In genomic region chr3:111070772-111071256, GRCh38 we compare ENCODE assay signal across 8 cellular contexts. TPM values are rescaled to one million over a fixed set of nuclear protein-coding genes. Genes with fewer than 3 reads are reported as not detected.
DNase-seq lines count a peak whose midpoint lies in the region; ATAC-seq and TF ChIP-seq lines count a peak whose summit lies in the region.

No MANE protein-coding gene starts in this region.

- TF ChIP-seq POLR2A in tibial nerve (IDR thresholded peaks at IDR 0.05): no peak

- H3K27me3 Mint-ChIP-seq in T-helper 17 cell: peaks cover 18% of the 10 kb centered on the region
- H3K27me3 Mint-ChIP-seq in mesothelial cell of epicardium (ENCODE audit: low read depth): no peaks in the 10 kb centered on the region

- H3K36me3 Mint-ChIP-seq in T-helper 17 cell (ENCODE audit: low read depth): peaks cover 2% of the 10 kb centered on the region
- peaks cover 2% of the 10 kb centered on the region for H3K36me3 Mint-ChIP-seq in mesothelial cell of epicardium

- in situ Hi-C loops in HAP-1 (cut with MboI; ENCODE audit: low sequenced_read_pairs): no loop called here

- no peaks in the 10 kb centered on the region for H3K9me3 Mint-ChIP-seq in mesothelial cell of epicardium

- H3K4me3 ChIP-seq in AG10803 (ENCODE audit: low read length): peak overlapping the region; percentile 92
- H3K4me3 ChIP-seq in HAP-1: peak overlapping the region; percentile 77
- peak overlapping the region; percentile 91 for H3K4me3 ChIP-seq in ectodermal cell (ENCODE audit: insufficient read depth, low read depth, low read length)
- peak overlapping the region; percentile 85 to 88 (median 85) for H3K4me3 ChIP-seq in tibial nerve

- 0 to 1% methylated on average over 22 to 23 of the region's 23 CpGs for WGBS in ectodermal cell, 2 experiments
- WGBS in tibial nerve, 2 donors: 0% methylated on average over 23 of the region's 23 CpGs

- H3K36me3 ChIP-seq in HAP-1 (replicated peaks): no peaks in the 10 kb centered on the region
- H3K36me3 ChIP-seq in ectodermal cell (ENCODE audit: control insufficient read depth, insufficient read depth, low read length): no peaks in the 10 kb centered on the region
- H3K36me3 ChIP-seq in tibial nerve: no peaks in the 10 kb centered on the region

- ATAC-seq in T-helper 17 cell (no peak), HG03139 (IDR thresholded peaks at IDR 0.05; ENCODE audit: unreplicated experiment) (no peak)

- peak overlapping the region; percentile 84 for H3K27ac ChIP-seq in ectodermal cell (ENCODE audit: insufficient read depth, low read depth, low read length, poor library complexity, severe bottlenecking)
- peak overlapping the region; percentile 79 to 94 (median 92) for H3K27ac ChIP-seq in tibial nerve

- H3K27me3 ChIP-seq in HAP-1 (ENCODE audit: low read depth): no peaks in the 10 kb centered on the region
- H3K27me3 ChIP-seq in ectodermal cell (ENCODE audit: control insufficient read depth, insufficient read depth, low read length, poor library complexity, severe bottlenecking): no peaks in the 10 kb centered on the region
- no peaks in the 10 kb centered on the region for H3K27me3 ChIP-seq in tibial nerve

- H3K27ac Mint-ChIP-seq in T-helper 17 cell (peak overlapping the region; percentile 97), mesothelial cell of epicardium (peak overlapping the region; percentile 95)

- TF ChIP-seq EP300 in tibial nerve (IDR thresholded peaks at IDR 0.05): no peak

- no peak for DNase-seq in AG10803 (ENCODE audit: low read depth)
- DNase-seq in HAP-1 (ENCODE audit: low spot score in 2 of 2): peak in 1 of 2 experiments; percentile 70
- peak in 1 of 3 donors; percentile 11 for DNase-seq in T-helper 17 cell
- DNase-seq in mesothelial cell of epicardium (ENCODE audit: low spot score in 2 of 2, unreplicated experiment in 2 of 2): no peak
- no peak for DNase-seq in tibial nerve (ENCODE audit: low spot score in 2 of 2)
- no peak for DNase-seq in cerebellar cortex (ENCODE audit: low spot score)

- H3K4me1 Mint-ChIP-seq in T-helper 17 cell (peaks cover 38% of the 10 kb centered on the region), mesothelial cell of epicardium (peaks cover 39% of the 10 kb centered on the region)

- H3K4me3 Mint-ChIP-seq in T-helper 17 cell (peak overlapping the region; percentile 97), mesothelial cell of epicardium (peak overlapping the region; percentile 91)

- H3K4me1 ChIP-seq in HAP-1: peaks cover 27% of the 10 kb centered on the region
- H3K4me1 ChIP-seq in ectodermal cell (ENCODE audit: control insufficient read depth, insufficient read depth, low read length): no peaks in the 10 kb centered on the region
- H3K4me1 ChIP-seq in tibial nerve: peaks cover 0 to 35% (median 2%) of the 10 kb centered on the region in 4 donors

- no peak for TF ChIP-seq CTCF in AG10803 (conservative IDR thresholded peaks at IDR 0.05; ENCODE audit: low read length)
- TF ChIP-seq CTCF in mesothelial cell of epicardium (IDR thresholded peaks at IDR 0.05; ENCODE audit: unreplicated experiment): no peak
- no peak for TF ChIP-seq CTCF in tibial nerve (IDR thresholded peaks at IDR 0.05)

- H3K9me3 ChIP-seq in HAP-1 (0 out of 2 replicates have a peak, but pooled peaks cover 2% of the 10 kb centered on the region), T-helper 17 cell (ENCODE audit: control insufficient read depth, low read length, poor library complexity, severe bottlenecking) (no peaks in the 10 kb centered on the region), ectodermal cell (ENCODE audit: control insufficient read depth, low read length) (no peaks in the 10 kb centered on the region), tibial nerve (no peaks in the 10 kb centered on the region)

RNA-seq across cellular contexts. Expression of gene NECTIN3, which starts 0.8 kb away (rescaled TPM):
- total RNA-seq in T-helper 17 cell (1 to 10 TPM; 6.3 to 6.4 TPM), mesothelial cell of epicardium (26.1 to 28.3 TPM (median 27.3 TPM) in 3 replicates), tibial nerve (10 to 100 TPM; 27.1 to 40.2 (median 29.1) TPM)
- 39.6 TPM for polyA plus RNA-seq in ectodermal cell (2013, experiment 1 of 4)
- polyA plus RNA-seq in ectodermal cell (2013, experiment 2 of 4): 45.1 TPM
- polyA plus RNA-seq in ectodermal cell (2013, experiment 3 of 4): 36.4 TPM
- polyA plus RNA-seq in ectodermal cell (2013, experiment 4 of 4): 45.4 TPM
